ENCODE assay signal across 12 cellular contexts in the genomic region with DNA sequence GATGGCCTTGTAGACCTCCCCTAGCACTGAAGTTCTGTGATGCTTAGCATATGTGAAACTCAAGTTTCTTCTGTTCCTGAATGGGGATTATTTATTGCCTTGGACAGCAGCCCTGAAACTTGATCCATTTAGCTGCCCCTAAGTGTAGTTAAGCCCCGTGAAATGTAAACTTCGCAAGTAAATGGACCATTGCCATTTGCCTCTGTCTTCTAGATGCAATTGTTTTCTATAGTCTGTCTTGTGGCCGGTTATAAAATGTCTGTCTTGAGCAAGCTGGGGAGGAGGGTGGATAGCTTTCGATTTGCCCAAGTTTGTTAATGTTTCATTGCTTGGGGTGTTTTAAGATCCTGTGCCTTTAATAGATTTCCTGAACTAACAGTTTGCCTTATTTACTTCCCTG.
A peak's percentile ranks its signal among the peaks of the same experiment; 100 is the strongest.
DNase-seq lines count a peak whose midpoint lies in the region; ATAC-seq and TF ChIP-seq lines count a peak whose summit lies in the region.
"Had no signal": no experiment of that assay in that cellular context is flagged by ENCODE, and none has a peak within 500 bp of the region (broad histone marks: within the 10 kb centered on the region; RNA-seq: fewer than 3 reads in every experiment).

No MANE protein-coding gene starts in this region.

- WGBS in right lobe of liver (ENCODE audit: insufficient coverage, low coverage, low lambda C conversion rate, missing lambda C conversion rate): 35% methylated on average over 4 of the region's 4 CpGs

- H3K27ac ChIP-seq in right lobe of liver: no peak overlapping the region

- peak; percentile 93 for DNase-seq in H4 (ENCODE audit: low spot score)
- DNase-seq in T1000 (lab: John Stamatoyannopoulos, UW): peak; percentile 1
- peak; percentile 72 for DNase-seq in fibroblast of the conjunctiva (ENCODE audit: low read depth)
- peak; percentile 84 for DNase-seq in skeletal muscle cell (ENCODE audit: low read depth)
- no peak for DNase-seq in right lobe of liver
- no peak for DNase-seq in NCI-H2196 (lab: John Stamatoyannopoulos, UW; ENCODE audit: unreplicated experiment)
- DNase-seq in mucosa of gallbladder (ENCODE audit: low spot score): no peak
- DNase-seq: activated CD8-positive, alpha-beta memory T cell treated with anti-CD3 and anti-CD28 coated beads, Interleukin-2, amount 10 ng/mL, durations not matched to agents 7 days and 5 days; activated naive CD4-positive, alpha-beta T cell treated with anti-CD3 and anti-CD28 coated beads, Interleukin-2, amount 50 U/mL, for 16 hours; gastrocnemius medialis; substantia nigra had no signal

- no peak for TF ChIP-seq POLR2A in right lobe of liver (IDR thresholded peaks at IDR 0.05)

- H3K9me3 ChIP-seq in right lobe of liver: no peaks in the 10 kb centered on the region
- H3K9me3 ChIP-seq: gastrocnemius medialis had no signal

- intact Hi-C loops in right lobe of liver (cut with DNase I): no loop called here

- H3K4me1 ChIP-seq in right lobe of liver: no peaks in the 10 kb centered on the region

- TF ChIP-seq CTCF in right lobe of liver (IDR thresholded peaks at IDR 0.05): no peak

- H3K36me3 ChIP-seq in right lobe of liver: no peaks in the 10 kb centered on the region
- H3K36me3 ChIP-seq: gastrocnemius medialis had no signal

- no peak for ATAC-seq in right lobe of liver
- ATAC-seq: activated CD8-positive, alpha-beta memory T cell treated with anti-CD3 and anti-CD28 coated beads, Interleukin-2, amount 10 ng/mL, durations not matched to agents 7 days and 5 days; gastrocnemius medialis; sciatic nerve had no signal

- H3K4me3 ChIP-seq in skeletal muscle cell (ENCODE audit: low read depth, low read length): no peak overlapping the region
- H3K4me3 ChIP-seq in right lobe of liver: no peak overlapping the region
- H3K4me3 ChIP-seq: gastrocnemius medialis had no signal

- H3K27me3 ChIP-seq in right lobe of liver: no peaks in the 10 kb centered on the region
- H3K27me3 ChIP-seq: gastrocnemius medialis had no signal

Comparison
In these comparisons a context has a peak if more than half of its experiments do, and no peak if none do; other contexts are left out.
1. DNase-seq: peak in H4 (single experiment), T1000 (single experiment), fibroblast of the conjunctiva (single experiment) and skeletal muscle cell (single experiment); none in right lobe of liver (0 of 3), NCI-H2196 (single experiment) and mucosa of gallbladder (single experiment).